ENCODE assay signal across 15 cellular contexts in the genomic region with DNA sequence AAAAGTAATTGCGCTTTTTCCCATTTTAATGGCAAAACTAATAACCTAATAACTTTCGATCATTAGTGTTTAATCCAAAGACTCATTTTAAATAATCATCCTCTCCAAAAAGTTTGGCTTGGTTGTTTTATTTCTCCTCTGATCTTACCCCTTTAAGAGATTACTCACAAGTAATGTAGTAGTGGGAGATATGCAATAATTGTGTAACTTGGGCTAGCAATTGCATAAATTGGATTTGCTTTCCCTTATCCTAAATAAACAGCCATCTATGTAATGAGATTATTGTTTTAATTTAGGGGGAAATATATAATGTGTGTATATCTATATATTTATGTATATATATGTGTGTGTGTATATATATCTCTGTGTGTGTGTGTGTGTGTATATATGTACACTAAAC.
"Had no signal": no experiment of that assay in that cellular context is flagged by ENCODE, and none has a peak within 500 bp of the region (broad histone marks: within the 10 kb centered on the region; RNA-seq: fewer than 3 reads in every experiment).

No MANE protein-coding gene starts in this region.

- H3K4me3 ChIP-seq: body of pancreas, dorsolateral prefrontal cortex, esophagus squamous epithelium, psoas muscle, right lobe of liver, suprapubic skin, upper lobe of left lung had no signal

- H3K9me3 ChIP-seq: body of pancreas, esophagus squamous epithelium, psoas muscle, right lobe of liver, suprapubic skin, upper lobe of left lung had no signal

- H3K27me3 ChIP-seq: body of pancreas, dorsolateral prefrontal cortex, esophagus squamous epithelium, right lobe of liver, suprapubic skin, upper lobe of left lung had no signal

- H3K36me3 ChIP-seq: esophagus squamous epithelium, right lobe of liver, suprapubic skin, upper lobe of left lung had no signal

- H3K4me1 ChIP-seq: body of pancreas, psoas muscle, suprapubic skin, upper lobe of left lung had no signal

- DNase-seq: activated CD4-positive, alpha-beta T cell treated with anti-CD3 and anti-CD28 coated beads for 4 hours; activated CD8-positive, alpha-beta T cell treated with anti-CD3 and anti-CD28 coated beads, Interleukin-2, amount 10 ng/mL, durations not matched to agents 7 days and 5 days; activated naive CD4-positive, alpha-beta T cell treated with anti-CD3 and anti-CD28 coated beads for 36 hours; body of pancreas; dorsolateral prefrontal cortex; esophagus squamous epithelium; left ventricle myocardium superior; nephron progenitor cell; psoas muscle; right lobe of liver; stimulated activated CD4-positive, alpha-beta T cell treated with anti-CD3 and anti-CD28 coated beads, Interleukin-2, amount 100 ng/mL, for 48 hours; stimulated activated naive CD4-positive, alpha-beta T cell treated with Interleukin-2 at 50 U/mL for 16 hours; T-helper 9 cell; upper lobe of left lung had no signal

- H3K27ac ChIP-seq: body of pancreas, dorsolateral prefrontal cortex, esophagus squamous epithelium, psoas muscle, right lobe of liver, suprapubic skin, upper lobe of left lung had no signal
